In the genomic region with DNA sequence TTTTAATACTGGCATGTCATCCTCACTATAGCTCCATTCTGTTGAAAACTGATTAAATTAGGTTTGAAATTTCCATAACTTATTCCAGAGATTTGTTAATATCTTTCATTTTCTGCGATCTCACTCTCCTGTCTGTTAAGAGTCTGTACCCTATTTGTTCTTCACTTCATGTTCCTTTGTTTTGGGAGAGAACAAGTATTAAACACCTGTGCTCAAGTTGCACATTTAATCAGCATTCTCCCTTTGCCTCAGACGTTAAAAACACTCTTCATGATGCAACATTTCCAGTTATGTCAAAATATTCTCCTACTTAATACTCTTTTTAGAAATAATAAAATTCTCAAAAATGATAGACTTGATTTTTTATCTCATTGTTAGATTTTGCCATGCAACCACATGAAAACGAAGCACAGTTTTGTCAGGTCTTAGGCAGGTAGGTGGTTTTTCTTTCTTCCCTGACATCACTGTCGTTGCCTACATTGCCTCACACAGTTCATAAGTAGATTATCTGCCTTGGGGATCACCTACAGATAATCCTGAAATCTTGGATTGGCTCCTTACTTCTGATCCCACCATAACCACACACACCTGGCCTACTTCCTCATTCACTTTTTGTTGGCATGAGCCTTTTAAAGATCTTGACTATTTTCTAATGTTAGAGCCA, we compare ENCODE assay signal across 34 cellular contexts.
"Had no signal": no experiment of that assay in that cellular context is flagged by ENCODE, and none has a peak within 500 bp of the region (broad histone marks: within the 10 kb centered on the region; RNA-seq: fewer than 3 reads in every experiment).

No MANE protein-coding gene starts in this region.

- H3K4me3 ChIP-seq: heart left ventricle, skin epidermis, uterus had no signal

- H3K36me3 Mint-ChIP-seq: activated naive CD8-positive, alpha-beta T cell treated with anti-CD3 and anti-CD28 coated beads for 36 hours; immature natural killer cell; mesothelial cell of epicardium; naive B cell; stimulated activated effector memory CD8-positive, alpha-beta T cell treated with anti-CD3 and anti-CD28 coated beads, Interleukin-12 subunit alpha, Interleukin-12 subunit beta, amount 100 ng/mL, for 72 hours; type B pancreatic cell had no signal

- H3K9me3 Mint-ChIP-seq: activated CD4-positive, alpha-beta memory T cell treated with anti-CD3 and anti-CD28 coated beads, Interleukin-2, amount 10 ng/mL, durations not matched to agents 7 days and 5 days; activated CD4-positive, alpha-beta T cell treated with anti-CD3 and anti-CD28 coated beads, Interleukin-2, amount 10 ng/mL, durations not matched to agents 24 days and 14 days; activated naive CD8-positive, alpha-beta T cell treated with anti-CD3 and anti-CD28 coated beads for 36 hours; central memory CD8-positive, alpha-beta T cell; dendritic cell treated with granulocyte-macrophage colony-stimulating factor and Interleukin-4, amounts not matched to agents 40 ng/mL and 50 ng/mL, for 4 days; endodermal cell; immature natural killer cell; mesothelial cell of epicardium; naive B cell; nephron progenitor cell; stimulated activated effector memory CD8-positive, alpha-beta T cell treated with anti-CD3 and anti-CD28 coated beads, Interleukin-12 subunit alpha, Interleukin-12 subunit beta, amount 100 ng/mL, for 72 hours; stimulated activated naive CD8-positive, alpha-beta T cell treated with anti-CD3 and anti-CD28 coated beads, Interleukin-15, Interleukin-2, amounts not matched to agents 100 ng/mL and 50 ng/mL, for 24 hours; type B pancreatic cell had no signal

- H3K27me3 ChIP-seq: foreskin keratinocyte, heart left ventricle, neutrophil, uterus had no signal

- H3K4me3 Mint-ChIP-seq: activated CD4-positive, alpha-beta memory T cell treated with anti-CD3 and anti-CD28 coated beads, Interleukin-2, amount 10 ng/mL, durations not matched to agents 7 days and 5 days; activated CD4-positive, alpha-beta T cell treated with anti-CD3 and anti-CD28 coated beads, Interleukin-2, amount 10 ng/mL, durations not matched to agents 24 days and 14 days; activated naive CD8-positive, alpha-beta T cell treated with anti-CD3 and anti-CD28 coated beads for 36 hours; central memory CD8-positive, alpha-beta T cell; dendritic cell treated with granulocyte-macrophage colony-stimulating factor and Interleukin-4, amounts not matched to agents 40 ng/mL and 50 ng/mL, for 4 days; endodermal cell; immature natural killer cell; mesothelial cell of epicardium; naive B cell; nephron progenitor cell; stimulated activated effector memory CD8-positive, alpha-beta T cell treated with anti-CD3 and anti-CD28 coated beads, Interleukin-12 subunit alpha, Interleukin-12 subunit beta, amount 100 ng/mL, for 72 hours; stimulated activated naive CD8-positive, alpha-beta T cell treated with anti-CD3 and anti-CD28 coated beads, Interleukin-15, Interleukin-2, amounts not matched to agents 100 ng/mL and 50 ng/mL, for 24 hours; type B pancreatic cell had no signal

- H3K4me1 Mint-ChIP-seq: activated CD4-positive, alpha-beta T cell treated with anti-CD3 and anti-CD28 coated beads, Interleukin-2, amount 10 ng/mL, durations not matched to agents 24 days and 14 days; activated naive CD8-positive, alpha-beta T cell treated with anti-CD3 and anti-CD28 coated beads for 36 hours; central memory CD8-positive, alpha-beta T cell; immature natural killer cell; naive B cell; nephron progenitor cell; stimulated activated effector memory CD8-positive, alpha-beta T cell treated with anti-CD3 and anti-CD28 coated beads, Interleukin-12 subunit alpha, Interleukin-12 subunit beta, amount 100 ng/mL, for 72 hours had no signal

- H3K27me3 Mint-ChIP-seq: dendritic cell treated with granulocyte-macrophage colony-stimulating factor and Interleukin-4, amounts not matched to agents 40 ng/mL and 50 ng/mL, for 4 days; type B pancreatic cell had no signal

- H3K9me3 ChIP-seq: heart left ventricle, neutrophil, uterus had no signal

- DNase-seq: activated CD4-positive, alpha-beta memory T cell treated with anti-CD3 and anti-CD28 coated beads, Interleukin-2, amount 10 ng/mL, durations not matched to agents 7 days and 5 days; activated CD4-positive, alpha-beta T cell treated with anti-CD3 and anti-CD28 coated beads, Interleukin-2, amount 10 ng/mL, durations not matched to agents 24 days and 14 days; activated CD4-positive, CD25-positive, alpha-beta regulatory T cell treated with anti-CD3 and anti-CD28 coated beads, Interleukin-2, amount 50 U/mL, for 72 hours; activated naive CD4-positive, alpha-beta T cell treated with Interleukin-2 at 50 U/mL for 16 hours; activated naive CD8-positive, alpha-beta T cell treated with anti-CD3 and anti-CD28 coated beads for 36 hours; activated T-cell treated with anti-CD3 and anti-CD28 coated beads, Interleukin-2, amount 50 U/mL, for 48 hours; amygdala; endodermal cell; foreskin keratinocyte; heart left ventricle; hypothalamus; immature natural killer cell; kidney; left colon; mammary epithelial cell; naive B cell; nephron progenitor cell; retina; stimulated activated CD4-positive, alpha-beta T cell treated with anti-CD3 and anti-CD28 coated beads, Interleukin-12 subunit alpha, Interleukin-12 subunit beta, amount 100 ng/mL, for 4 hours; stimulated activated CD4-positive, alpha-beta T cell treated with anti-CD3 and anti-CD28 coated beads, Interleukin-4, amount 100 ng/mL, for 24 hours; substantia nigra; T1000; uterus had no signal

- ATAC-seq: esophagus mucosa; foreskin keratinocyte; heart left ventricle; left colon; sciatic nerve; stimulated activated effector memory CD8-positive, alpha-beta T cell treated with anti-CD3 and anti-CD28 coated beads, Interleukin-12 subunit alpha, Interleukin-12 subunit beta, amount 100 ng/mL, for 72 hours had no signal

- H3K36me3 ChIP-seq: heart left ventricle, neutrophil, uterus had no signal

- H3K27ac ChIP-seq: foreskin keratinocyte, heart left ventricle, neutrophil, uterus had no signal

- H3K27ac Mint-ChIP-seq: activated CD4-positive, alpha-beta memory T cell treated with anti-CD3 and anti-CD28 coated beads, Interleukin-2, amount 10 ng/mL, durations not matched to agents 7 days and 5 days; activated CD4-positive, alpha-beta T cell treated with anti-CD3 and anti-CD28 coated beads, Interleukin-2, amount 10 ng/mL, durations not matched to agents 24 days and 14 days; activated naive CD8-positive, alpha-beta T cell treated with anti-CD3 and anti-CD28 coated beads for 36 hours; dendritic cell treated with granulocyte-macrophage colony-stimulating factor and Interleukin-4, amounts not matched to agents 40 ng/mL and 50 ng/mL, for 4 days; endodermal cell; immature natural killer cell; mesothelial cell of epicardium; naive B cell; nephron progenitor cell; progenitor cell of endocrine pancreas; stimulated activated effector memory CD8-positive, alpha-beta T cell treated with anti-CD3 and anti-CD28 coated beads, Interleukin-12 subunit alpha, Interleukin-12 subunit beta, amount 100 ng/mL, for 72 hours; stimulated activated naive CD8-positive, alpha-beta T cell treated with anti-CD3 and anti-CD28 coated beads, Interleukin-15, Interleukin-2, amounts not matched to agents 100 ng/mL and 50 ng/mL, for 24 hours; type B pancreatic cell had no signal
